In the genomic region with DNA sequence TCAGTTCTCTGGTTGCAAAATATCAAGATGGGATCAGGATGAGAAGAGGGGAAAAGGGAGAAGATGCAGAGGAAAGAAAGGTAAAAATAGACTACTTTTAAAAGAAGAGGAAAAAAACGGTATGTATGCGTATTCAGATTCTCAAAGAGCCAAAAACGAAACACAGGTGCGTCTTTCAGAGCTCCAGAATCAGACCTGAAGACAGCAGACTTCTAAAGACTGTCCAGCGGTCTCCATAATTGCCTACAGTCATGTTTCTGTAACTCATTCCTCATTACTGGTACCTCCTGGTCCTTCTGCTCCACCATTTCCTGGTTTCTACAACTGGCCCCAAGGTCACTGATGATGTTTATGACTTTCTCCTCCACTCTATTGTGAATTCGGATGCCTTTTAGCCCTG, we compare ENCODE assay signal across 3 cellular contexts.
"Had no signal": no experiment of that assay in that cellular context is flagged by ENCODE, and none has a peak within 500 bp of the region (broad histone marks: within the 10 kb centered on the region; RNA-seq: fewer than 3 reads in every experiment).

No MANE protein-coding gene starts in this region.

- ATAC-seq: GM12878 had no signal

- H3K4me3 ChIP-seq: GM12878 had no signal

- DNase-seq: GDM1, GF-D8 had no signal
